Comparison of ENCODE assay signal across 8 cellular contexts in the genomic region with DNA sequence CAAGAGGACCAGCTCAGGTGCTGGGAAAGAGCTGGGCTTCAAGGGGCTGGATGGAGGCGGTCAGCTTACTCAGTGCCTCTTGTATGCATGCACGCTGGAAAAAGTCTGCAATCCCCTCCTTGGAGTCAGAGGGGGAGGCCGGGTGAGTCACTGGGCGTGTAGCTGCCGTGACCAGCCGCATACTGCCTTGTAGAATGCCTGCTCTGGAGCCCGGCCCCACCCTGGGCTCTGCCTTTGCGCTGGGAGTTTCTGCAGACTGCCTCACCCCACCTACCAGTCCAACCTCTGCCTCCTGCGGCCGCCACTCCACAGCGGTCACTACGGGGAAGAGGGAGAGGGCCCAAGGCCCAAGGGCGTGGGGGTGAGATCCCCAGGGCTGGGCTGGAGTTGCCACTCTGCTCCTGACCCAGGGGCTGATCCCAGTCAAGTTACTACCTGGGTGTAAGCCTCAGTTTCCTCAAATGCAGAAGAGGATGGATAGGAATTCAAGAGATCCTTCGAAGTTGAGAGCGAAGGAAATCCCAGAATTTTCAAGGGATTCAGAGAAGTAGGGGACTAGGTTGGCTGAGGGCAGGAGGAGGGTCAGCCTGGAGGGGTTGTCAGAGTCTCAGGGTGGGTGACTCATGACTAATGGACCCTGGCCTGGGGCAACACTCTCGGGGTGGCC. TPM values are rescaled to one million over a fixed set of nuclear protein-coding genes. Genes with fewer than 3 reads are reported as not detected.
DNase-seq lines count a peak whose midpoint lies in the region; ATAC-seq and TF ChIP-seq lines count a peak whose summit lies in the region.

No MANE protein-coding gene starts in this region.

- H3K36me3 ChIP-seq in rectal smooth muscle tissue (ENCODE audit: control insufficient read depth, insufficient read depth, low read length) = peaks cover 21% of the 10 kb centered on the region

- H3K9me3 Mint-ChIP-seq in naive thymus-derived CD8-positive, alpha-beta T cell = no peaks in the 10 kb centered on the region

- H3K27me3 Mint-ChIP-seq in naive thymus-derived CD8-positive, alpha-beta T cell = peaks cover 8 to 49% (median 28%) of the 10 kb centered on the region in 5 donors

- no peak overlapping the region for H3K9ac ChIP-seq in rectal smooth muscle tissue (ENCODE audit: low read length)

- H3K27ac ChIP-seq in rectal smooth muscle tissue (ENCODE audit: low read depth, low read length) = peak overlapping the region; percentile 99

- H3K27me3 ChIP-seq in rectal smooth muscle tissue (ENCODE audit: control insufficient read depth, insufficient read depth, low read length) = peaks cover 3% of the 10 kb centered on the region

- H3K4me1 ChIP-seq in rectal smooth muscle tissue (ENCODE audit: control insufficient read depth, insufficient read depth, low read length) = peaks cover 63% of the 10 kb centered on the region

- peak overlapping the region in 1 of 10 donors; percentile 33 for H3K27ac Mint-ChIP-seq in naive thymus-derived CD8-positive, alpha-beta T cell

- POLR2A ChIA-PET in naive thymus-derived CD8-positive, alpha-beta T cell (lab: Charles Lee) = no interaction called here

- peak overlapping the region in 1 of 10 donors; percentile 22 for H3K4me3 Mint-ChIP-seq in naive thymus-derived CD8-positive, alpha-beta T cell

- no peaks in the 10 kb centered on the region for H3K36me3 Mint-ChIP-seq in naive thymus-derived CD8-positive, alpha-beta T cell

- peak overlapping the region; percentile 26 for H3K4me3 ChIP-seq in rectal smooth muscle tissue (ENCODE audit: low read length)

- peaks cover 6 to 9% (median 8%) of the 10 kb centered on the region in 4 donors for H3K4me1 Mint-ChIP-seq in naive thymus-derived CD8-positive, alpha-beta T cell

- ATAC-seq in SK-N-SH treated with all-trans-retinoic acid at 6 μM for 48 hours = peak; percentile 92
- ATAC-seq in GM21529 (IDR thresholded peaks at IDR 0.05; ENCODE audit: unreplicated experiment) = no peak
- no peak for ATAC-seq in naive thymus-derived CD8-positive, alpha-beta T cell

- DNase-seq in ELR (ENCODE audit: low read depth) = peak; percentile 99
- DNase-seq in glomerular visceral epithelial cell (ENCODE audit: extremely low spot score) = peak; percentile 87
- no peak for DNase-seq in NCI-H2107 (lab: John Stamatoyannopoulos, UW)
- DNase-seq in naive thymus-derived CD8-positive, alpha-beta T cell = no peak
- no peak for DNase-seq in NCI-H69 (lab: John Stamatoyannopoulos, UW)

TF ChIP-seq in SK-N-SH treated with all-trans-retinoic acid at 6 μM for 48 hours, 23 proteins besides CTCF, POLR2A, EP300 and RAD21:
- no peak for TF ChIP-seq PPARA (CRISPR knock-in tag; IDR thresholded peaks at IDR 0.05; ENCODE audit: borderline replicate concordance)

RNA-seq across cellular contexts. Expression of a gene that starts 4.1 kb away (rescaled TPM):
- not detected for total RNA-seq in naive thymus-derived CD8-positive, alpha-beta T cell
- polyA plus RNA-seq in naive thymus-derived CD8-positive, alpha-beta T cell = not detected

RNA-seq across cellular contexts. Expression of a gene that starts 28.1 kb away (rescaled TPM):
- total RNA-seq in naive thymus-derived CD8-positive, alpha-beta T cell = not detected
- polyA plus RNA-seq in naive thymus-derived CD8-positive, alpha-beta T cell = under 1 TPM in 1 of 3 donors, not detected in 2; 0.36 TPM

RNA-seq across cellular contexts. Expression of a gene that starts 39.8 kb away (rescaled TPM):
- 10 to 100 TPM; 25.4 to 27.2 TPM for total RNA-seq in naive thymus-derived CD8-positive, alpha-beta T cell
- 1 to 10 TPM; 3.8 to 6.3 (median 4.9) TPM for polyA plus RNA-seq in naive thymus-derived CD8-positive, alpha-beta T cell

Comparison
In these comparisons a context has a peak if more than half of its experiments do, and no peak if none do; other contexts are left out.
1. DNase-seq: peak in ELR (single experiment) and glomerular visceral epithelial cell (single experiment); none in NCI-H2107 (single experiment), naive thymus-derived CD8-positive, alpha-beta T cell (0 of 10) and NCI-H69 (single experiment).